Comparison of ENCODE assay signal across 18 cellular contexts in genomic region chr14:34548472-34548981, GRCh38. TPM values are rescaled to one million over a fixed set of nuclear protein-coding genes. Genes with fewer than 3 reads are reported as not detected.
DNase-seq lines count a peak whose midpoint lies in the region; ATAC-seq, FAIRE-seq and TF ChIP-seq lines count a peak whose summit lies in the region.
"Had no signal": no experiment of that assay in that cellular context is flagged by ENCODE, and none has a peak within 500 bp of the region (broad histone marks: within the 10 kb centered on the region; RNA-seq: fewer than 3 reads in every experiment).

No MANE protein-coding gene starts in this region.

- H3K56ac ChIP-seq in IMR-90 (ENCODE audit: extremely low read depth, insufficient read depth, low read length) (no peak overlapping the region), H1 (replicated peaks; ENCODE audit: insufficient read length, low read depth, low read length) (no peak overlapping the region)

- H2AK5ac ChIP-seq in IMR-90 (ENCODE audit: low read depth, low read length) (no peak overlapping the region), H1 (ENCODE audit: low read depth, low read length) (no peak overlapping the region)

- no peak overlapping the region for H2AK9ac ChIP-seq in IMR-90 (replicated peaks; ENCODE audit: low read depth, low read length, poor library complexity)

- H2BK20ac ChIP-seq in IMR-90 (ENCODE audit: low read depth, low read length): no peak overlapping the region
- no peak overlapping the region for H2BK20ac ChIP-seq in H1 (ENCODE audit: low read length)

- peak overlapping the region; percentile 55 for H3K27ac Mint-ChIP-seq in CD4-positive, alpha-beta T cell
- H3K27ac Mint-ChIP-seq: endodermal cell had no signal

- no peak overlapping the region for H3K27ac ChIP-seq in CD4-positive, alpha-beta T cell (ENCODE audit: low read depth, low read length)
- no peak overlapping the region for H3K27ac ChIP-seq in IMR-90 (ENCODE audit: insufficient read depth, low read length)
- no peak overlapping the region for H3K27ac ChIP-seq in H1 (ENCODE audit: low read depth, low read length)
- peak overlapping the region in 4 of 8 donors; percentile 14 to 43 (median 36) for H3K27ac ChIP-seq in spleen

- CTCF ChIA-PET in CD4-positive, alpha-beta T cell (lab: Charles Lee): no interaction called here
- CTCF ChIA-PET in IMR-90 (lab: Yijun Ruan, JAX): no interaction called here
- CTCF ChIA-PET in H1 (lab: Charles Lee; ENCODE audit: partially characterized antibody): no interaction called here

- H3K36me3 ChIP-seq in IMR-90 (ENCODE audit: control insufficient read depth, insufficient read depth, low read length) (no peaks in the 10 kb centered on the region), H1 (ENCODE audit: control insufficient read depth in 2 of 4, insufficient read depth in 4 of 4, low read length in 3 of 4) (no peaks in the 10 kb centered on the region), spleen (no peaks in the 10 kb centered on the region)
- H3K36me3 ChIP-seq: Peyer's patch, uterus had no signal

- no peaks in the 10 kb centered on the region for H3K23me2 ChIP-seq in H1 (ENCODE audit: low read depth, low read length)

- in situ Hi-C loops in IMR-90 (cut with MboI; ENCODE audit: low sequenced_read_pairs): no loop called here

- H3K18ac ChIP-seq in IMR-90 (ENCODE audit: low read depth, low read length) (no peak overlapping the region), H1 (ENCODE audit: extremely low read depth, low read length) (no peak overlapping the region)

- dilution Hi-C loops in IMR-90 (cut with HindIII; ENCODE audit: low sequenced_read_pairs, unreplicated experiment): no loop called here

- DNase-seq in CD4-positive, alpha-beta T cell: no peak
- DNase-seq in IMR-90 (no peak), H1 (ENCODE audit: low read depth in 1 of 2, low spot score in 2 of 2) (no peak), spleen (peak; percentile 51), SW480 (ENCODE audit: low spot score) (no peak), NCI-H2196 treated with DMSO at 0.1 percent for 48 hours (lab: John Stamatoyannopoulos, UW; ENCODE audit: unreplicated experiment) (no peak)
- DNase-seq: activated CD4-positive, alpha-beta T cell treated with anti-CD3 and anti-CD28 coated beads, Interleukin-2, amount 50 U/mL, for 4 hours; activated gamma-delta T cell treated with Interleukin-2 at 50 U/mL for 16 hours; endodermal cell; NCI-H187 treated with DMSO at 0.1 percent for 48 hours; NCI-H69; uterus had no signal

- H2BK5ac ChIP-seq in IMR-90 (ENCODE audit: low read depth, low read length, poor library complexity, severe bottlenecking): no peak overlapping the region
- no peak overlapping the region for H2BK5ac ChIP-seq in H1 (ENCODE audit: low read depth, low read length)

- H3K36me3 Mint-ChIP-seq in CD4-positive, alpha-beta T cell (ENCODE audit: low read depth): peaks cover 5% of the 10 kb centered on the region
- H3K36me3 Mint-ChIP-seq: brain had no signal

- no peak for ATAC-seq in CD4-positive, alpha-beta T cell (ENCODE audit: poor library complexity)
- no peak for ATAC-seq in IMR-90 (ENCODE audit: low read depth)
- ATAC-seq in HG02884 (IDR thresholded peaks at IDR 0.05; ENCODE audit: unreplicated experiment): no peak
- ATAC-seq: mucosa of descending colon had no signal

- no peak overlapping the region for H2BK15ac ChIP-seq in IMR-90 (ENCODE audit: low read depth, low read length)
- H2BK15ac ChIP-seq in H1 (ENCODE audit: low read length): 0 out of 2 replicates have a peak overlapping the region, but pooled peaks have one; percentile 72

- H3K4me1 Mint-ChIP-seq in CD4-positive, alpha-beta T cell (ENCODE audit: low read depth): peaks cover 6% of the 10 kb centered on the region
- H3K4me1 Mint-ChIP-seq: brain, endodermal cell had no signal

- H3K23ac ChIP-seq in IMR-90 (ENCODE audit: low read depth, low read length) (no peak overlapping the region), H1 (ENCODE audit: insufficient read length) (no peak overlapping the region)

- intact Hi-C loops in CD4-positive, alpha-beta T cell (cut with DNase I, micrococcal nuclease): no loop called here
- intact Hi-C loops in IMR-90 (cut with micrococcal nuclease): no loop called here
- intact Hi-C loops in spleen (cut with DNase I; ENCODE audit: low total_unique reads): no loop called here

- no TSS peak for BruUV-seq in IMR-90 (replicated peaks; lab: Mats Ljungman, UMichigan)

- H2BK12ac ChIP-seq in H1 (ENCODE audit: low read depth, low read length): 0 out of 2 replicates have a peak overlapping the region, but pooled peaks have one; percentile 50

- H3K4me3 ChIP-seq in IMR-90 (ENCODE audit: insufficient read depth, low read depth, low read length) (no peak overlapping the region), H1 (ENCODE audit: extremely low read depth in 1 of 4, insufficient read depth in 2 of 4, low read depth in 3 of 4, low read length in 4 of 4) (no peak overlapping the region; a peak in 1 of 8 replicates), spleen (no peak overlapping the region)
- H3K4me3 ChIP-seq: mucosa of descending colon, Peyer's patch, uterus had no signal

- H2AFZ ChIP-seq in IMR-90 (replicated peaks; ENCODE audit: low read length, poor library complexity): no peak overlapping the region
- no peak overlapping the region for H2AFZ ChIP-seq in H1 (ENCODE audit: low read length)

- H3K27me3 Mint-ChIP-seq in CD4-positive, alpha-beta T cell: no peaks in the 10 kb centered on the region

- H3K4me2 ChIP-seq in IMR-90 (ENCODE audit: low read depth, low read length) (no peak overlapping the region), H1 (ENCODE audit: insufficient read depth in 1 of 2, low read depth in 2 of 2, low read length in 2 of 2) (no peak overlapping the region)

- H3K4ac ChIP-seq in IMR-90 (ENCODE audit: low read depth, low read length): no peak overlapping the region
- H3K4ac ChIP-seq in H1 (replicated peaks; ENCODE audit: insufficient read length, low read depth, low read length): no peak overlapping the region

- TF ChIP-seq EP300 in H1 (IDR thresholded peaks at IDR 0.05; ENCODE audit: borderline replicate concordance in 1 of 2, low read depth in 2 of 2, low read length in 2 of 2): no peak

- H4K20me1 ChIP-seq in IMR-90 (ENCODE audit: insufficient read depth, low read length) (no peaks in the 10 kb centered on the region; the same call in 1 of the 2 replicates), H1 (replicated peaks in 1 of 2; ENCODE audit: control insufficient read depth in 1 of 2, insufficient read depth in 2 of 2, low read length in 2 of 2) (no peaks in the 10 kb centered on the region)

- H4K5ac ChIP-seq in IMR-90 (ENCODE audit: low read depth, low read length) (no peak overlapping the region), H1 (ENCODE audit: insufficient read length, low read depth, low read length) (no peak overlapping the region)

- H3K9ac ChIP-seq in IMR-90 (ENCODE audit: low read depth, low read length) (no peak overlapping the region), H1 (replicated peaks in 1 of 4; ENCODE audit: extremely low read depth in 1 of 4, low read depth in 3 of 4, low read length in 3 of 4) (no peak overlapping the region)

- H3K4me1 ChIP-seq in IMR-90 (ENCODE audit: control insufficient read depth, insufficient read depth, low read length) (peaks cover 2% of the 10 kb centered on the region), H1 (replicated peaks in 1 of 4; ENCODE audit: control insufficient read depth in 3 of 4, insufficient read depth in 4 of 4, low read length in 3 of 4) (0 out of 7 replicates have a peak, but pooled peaks cover 0 to 3% (median 0%) of the 10 kb centered on the region in 4 experiments), spleen (peaks cover 0 to 26% (median 2%) of the 10 kb centered on the region in 6 donors)
- H3K4me1 ChIP-seq: Peyer's patch, uterus had no signal

- no peaks in the 10 kb centered on the region for H3K79me2 ChIP-seq in H1 (ENCODE audit: control insufficient read depth in 1 of 2, insufficient read depth in 2 of 2, low read length in 2 of 2)

- POLR2A ChIA-PET in CD4-positive, alpha-beta T cell (lab: Charles Lee): interaction anchor here (0.6 to 0.9 kb wide), 2 partner anchors 8 to 618 kb away, joined by 3 to 4 read pairs; no protein-coding TSS in a partner anchor
- POLR2A ChIA-PET in IMR-90 (lab: Charles Lee; ENCODE audit: unreplicated experiment) (interaction anchor here (0.7 kb wide), 1 partner anchor 150 kb away, joined by 11 read pairs; no protein-coding TSS in a partner anchor), H1 (lab: Charles Lee; ENCODE audit: partially characterized antibody) (no interaction called here)

- WGBS in IMR-90 (ENCODE audit: extremely low coverage in 2 of 2, insufficient read length in 1 of 2), 2 experiments: 87% methylated on average over 3 of the region's 14 CpGs; no CpG with 5 or more reads in 1 of the 2 experiments
- WGBS in H1 (ENCODE audit: extremely low coverage in 1 of 2, insufficient coverage in 1 of 2, insufficient read length in 1 of 2, insufficient replicate concordance in 2 of 2, low coverage in 1 of 2, low lambda C conversion rate in 2 of 2, missing lambda C conversion rate in 1 of 2), 2 experiments: 96% methylated on average over 14 of the region's 14 CpGs; no CpG with 5 or more reads in 1 of the 2 experiments
- 76 to 88% (median 86%) methylated on average over 14 of the region's 14 CpGs for WGBS in spleen, 5 donors

- H4K91ac ChIP-seq in IMR-90 (ENCODE audit: insufficient read depth, low read depth, low read length) (no peak overlapping the region), H1 (replicated peaks; ENCODE audit: insufficient read length, low read length) (no peak overlapping the region)

- TF ChIP-seq CTCF in CD4-positive, alpha-beta T cell (IDR thresholded peaks at IDR 0.05): no peak
- TF ChIP-seq CTCF in IMR-90 (conservative IDR thresholded peaks at IDR 0.05; ENCODE audit: low read depth, low read length) (no peak), H1 (IDR thresholded peaks at IDR 0.05; ENCODE audit: control extremely low read depth in 1 of 3, insufficient read depth in 1 of 3, low read depth in 1 of 3, low read length in 3 of 3) (no peak), spleen (IDR thresholded peaks at IDR 0.05 in 8 of 11, conservative IDR thresholded peaks at IDR 0.05 in 3 of 11) (no peak)

- H3K9me3 Mint-ChIP-seq in CD4-positive, alpha-beta T cell: peaks cover 6% of the 10 kb centered on the region
- H3K9me3 Mint-ChIP-seq: endodermal cell had no signal

- TF ChIP-seq RAD21 in IMR-90 (IDR thresholded peaks at IDR 0.05; ENCODE audit: low read length): no peak
- no peak for TF ChIP-seq RAD21 in H1 (IDR thresholded peaks at IDR 0.05 in 1 of 2, conservative IDR thresholded peaks at IDR 0.05 in 1 of 2; ENCODE audit: low read depth in 2 of 2, low read length in 2 of 2)

- no peak overlapping the region for H3K4me3 Mint-ChIP-seq in CD4-positive, alpha-beta T cell
- H3K4me3 Mint-ChIP-seq: endodermal cell had no signal

- no peaks in the 10 kb centered on the region for H3K79me1 ChIP-seq in IMR-90 (ENCODE audit: low read depth in 1 of 2, low read length in 2 of 2)
- H3K79me1 ChIP-seq in H1 (ENCODE audit: low read depth, low read length): no peaks in the 10 kb centered on the region

- H2BK120ac ChIP-seq in IMR-90 (ENCODE audit: low read depth, low read length): no peak overlapping the region
- H2BK120ac ChIP-seq in H1 (replicated peaks; ENCODE audit: low read depth, low read length): no peak overlapping the region

- TF ChIP-seq POLR2A in IMR-90 (IDR thresholded peaks at IDR 0.05; ENCODE audit: low read depth, low read length) (peak; percentile 25; the same call in 1 of the 2 replicates), H1 (IDR thresholded peaks at IDR 0.05; ENCODE audit: control extremely low read depth in 1 of 2, low read depth in 2 of 2, low read length in 2 of 2) (no peak), spleen (IDR thresholded peaks at IDR 0.05) (no peak)

- no peaks in the 10 kb centered on the region for H3K27me3 ChIP-seq in CD4-positive, alpha-beta T cell (ENCODE audit: control insufficient read depth, insufficient read depth, low read length)
- H3K27me3 ChIP-seq in IMR-90 (ENCODE audit: control insufficient read depth, insufficient read depth, low read length) (no peaks in the 10 kb centered on the region), H1 (replicated peaks in 1 of 4; ENCODE audit: control insufficient read depth in 3 of 4, extremely low read depth in 1 of 4, insufficient read depth in 3 of 4, low read length in 3 of 4) (no peaks in the 10 kb centered on the region), spleen (replicated peaks in 1 of 7) (no peaks in the 10 kb centered on the region)
- H3K27me3 ChIP-seq: Peyer's patch, uterus had no signal

- no peak for FAIRE-seq in H1 (lab: Jason Lieb, UNC)
- FAIRE-seq: frontal cortex, H54 had no signal

- H3K14ac ChIP-seq in IMR-90 (replicated peaks; ENCODE audit: low read depth, low read length): no peak overlapping the region
- H3K14ac ChIP-seq in H1 (ENCODE audit: insufficient read length): no peak overlapping the region

- H3K9me3 ChIP-seq in CD4-positive, alpha-beta T cell (ENCODE audit: control insufficient read depth, low read length): no peaks in the 10 kb centered on the region
- H3K9me3 ChIP-seq in IMR-90 (ENCODE audit: control insufficient read depth, insufficient read depth, low read length): no peaks in the 10 kb centered on the region
- no peaks in the 10 kb centered on the region for H3K9me3 ChIP-seq in H1 (ENCODE audit: insufficient read depth in 2 of 2, low read depth in 1 of 2, low read length in 1 of 2)
- H3K9me3 ChIP-seq in spleen: peaks cover 0 to 11% (median 0%) of the 10 kb centered on the region in 8 donors
- H3K9me3 ChIP-seq: mucosa of descending colon, Peyer's patch, uterus had no signal

- peaks cover 8% of the 10 kb centered on the region; the same call in 1 of the 2 replicates for H3K9me1 ChIP-seq in IMR-90 (ENCODE audit: insufficient read depth, low read length)

- H4K8ac ChIP-seq in IMR-90 (ENCODE audit: low read depth in 2 of 2, low read length in 2 of 2): no peak overlapping the region
- H4K8ac ChIP-seq in H1 (ENCODE audit: extremely low read depth, insufficient read depth, low read length): no peak overlapping the region

RNA-seq across cellular contexts. Expression of gene EAPP, which starts 9.0 kb away (rescaled TPM):
- total RNA-seq in CD4-positive, alpha-beta T cell: 10 to 100 TPM; 94.5 to 98.3 TPM
- 32.3 and 53.6 TPM in 2 replicates for total RNA-seq in IMR-90 (2012; rRNA removed)
- polyA plus RNA-seq in IMR-90 (2012; rRNA removed): 23.6 and 29.9 TPM in 2 replicates
- 4.7 and 5.3 TPM in 2 replicates for polyA plus RNA-seq in IMR-90 (2012; cell fraction: cytosol; rRNA removed)
- 2.0 and 11.7 TPM in 2 replicates for polyA plus RNA-seq in IMR-90 (2012; cell fraction: nucleus; rRNA removed; ENCODE audit: low replicate concordance)
- 26.3 and 28.7 TPM in 2 replicates for total RNA-seq in H1 (2021; fragmentation: NEBNext Ultra II Directional; extraction: Animal tissue kit (Norgen Biotek cat#: 25700))
- polyA plus RNA-seq in H1 (2011; rRNA removed): 11.2 and 18.3 TPM in 2 replicates
- 27.4 TPM for polyA plus RNA-seq in H1 (2011; cell fraction: cytosol; rRNA removed)
- 8.5 TPM for polyA plus RNA-seq in H1 (2011; cell fraction: nucleus; rRNA removed)
- 23.4 to 28.3 TPM (median 25.3 TPM) in 4 replicates for polyA plus RNA-seq in H1 (2012, experiment 1 of 2)
- 4.3 TPM for polyA plus RNA-seq in H1 (2012, experiment 2 of 2)
- polyA plus RNA-seq in H1 (2013, experiment 1 of 2): 31.1 TPM
- polyA plus RNA-seq in H1 (2013, experiment 2 of 2): 29.8 TPM
- polyA minus RNA-seq in H1 (2011; rRNA and poly(A)+ RNA removed): 12.7 and 14.0 TPM in 2 replicates
- polyA minus RNA-seq in H1 (2011; cell fraction: cytosol; rRNA and poly(A)+ RNA removed): 13.0 TPM
- 12.6 TPM for polyA minus RNA-seq in H1 (2011; cell fraction: nucleus; rRNA and poly(A)+ RNA removed)
- total RNA-seq in spleen: 10 to 100 TPM; 26.7 to 44.3 (median 35.2) TPM
- 10 to 100 TPM; 30.2 to 44.9 (median 44.0) TPM for polyA plus RNA-seq in spleen
